16 cellular contexts compared by ENCODE assay signal in genomic region chr1:14334336-14335176, GRCh38.
DNase-seq lines count a peak whose midpoint lies in the region; ATAC-seq, FAIRE-seq and TF ChIP-seq lines count a peak whose summit lies in the region.
"Had no signal": no experiment of that assay in that cellular context is flagged by ENCODE, and none has a peak within 500 bp of the region (broad histone marks: within the 10 kb centered on the region; RNA-seq: fewer than 3 reads in every experiment).

No MANE protein-coding gene starts in this region.

- ATAC-seq in HepG2 (no peak; the same call in 2 of the 3 replicates), right lobe of liver (no peak), GM19467 (IDR thresholded peaks at IDR 0.05; ENCODE audit: unreplicated experiment) (no peak)
- no peak for ATAC-seq in activated naive CD8-positive, alpha-beta T cell treated with anti-CD3 and anti-CD28 coated beads, Interleukin-2, amount 10 ng/mL, durations not matched to agents 7 days and 5 days (ENCODE audit: low read depth)

- H3K4me3 ChIP-seq in HepG2 (replicated peaks in 1 of 3; ENCODE audit: insufficient read depth in 1 of 3, low read depth in 2 of 3, low read length in 3 of 3) (no peak overlapping the region), right lobe of liver (no peak overlapping the region), Loucy (ENCODE audit: low read length, poor library complexity, severe bottlenecking) (no peak overlapping the region)
- H3K4me3 ChIP-seq: dorsolateral prefrontal cortex, lower lobe of right lung, right atrium auricular region had no signal

- H3K79me2 ChIP-seq in HepG2 (ENCODE audit: insufficient read depth, low read length) (no peaks in the 10 kb centered on the region), Loucy (ENCODE audit: insufficient read depth, low read length) (no peaks in the 10 kb centered on the region)

- no peaks in the 10 kb centered on the region for H3K27me3 Mint-ChIP-seq in activated naive CD8-positive, alpha-beta T cell treated with anti-CD3 and anti-CD28 coated beads, Interleukin-2, amount 10 ng/mL, durations not matched to agents 7 days and 5 days

- H3K36me3 ChIP-seq in HepG2 (replicated peaks in 1 of 2; ENCODE audit: control insufficient read depth in 1 of 2, insufficient read depth in 2 of 2, low read length in 2 of 2) (no peaks in the 10 kb centered on the region), right lobe of liver (no peaks in the 10 kb centered on the region), Loucy (ENCODE audit: insufficient read depth, low read length) (no peaks in the 10 kb centered on the region)
- H3K36me3 ChIP-seq: lower lobe of right lung, right atrium auricular region had no signal

- no peaks in the 10 kb centered on the region for H3K4me1 ChIP-seq in HepG2 (ENCODE audit: insufficient read depth, low read length)
- H3K4me1 ChIP-seq in right lobe of liver: no peaks in the 10 kb centered on the region
- H3K4me1 ChIP-seq in Loucy (ENCODE audit: insufficient read depth, low read length, poor library complexity, severe bottlenecking): no peaks in the 10 kb centered on the region
- H3K4me1 ChIP-seq: lower lobe of right lung, right atrium auricular region had no signal

- peaks cover 2% of the 10 kb centered on the region for H3K9me3 Mint-ChIP-seq in activated naive CD8-positive, alpha-beta T cell treated with anti-CD3 and anti-CD28 coated beads, Interleukin-2, amount 10 ng/mL, durations not matched to agents 7 days and 5 days

- no peak for TF ChIP-seq CTCF in HepG2 (CRISPR knock-in tag; IDR thresholded peaks at IDR 0.05)
- TF ChIP-seq CTCF in right lobe of liver (IDR thresholded peaks at IDR 0.05): no peak
- no peak for TF ChIP-seq CTCF in Loucy (conservative IDR thresholded peaks at IDR 0.05; ENCODE audit: low read length)

- H2AFZ ChIP-seq in HepG2 (ENCODE audit: low read length): no peak overlapping the region
- H2AFZ ChIP-seq in Loucy (ENCODE audit: low read length): peak overlapping the region; percentile 74; the same call in 1 of the 2 replicates

- TF ChIP-seq EP300 in HepG2 (IDR thresholded peaks at IDR 0.05; ENCODE audit: low read depth in 2 of 2, low read length in 2 of 2) (no peak), HepG2 (CRISPR knock-in tag; IDR thresholded peaks at IDR 0.05; ENCODE audit: borderline replicate concordance) (no peak)

- TF ChIP-seq RAD21 in HepG2 (CRISPR knock-in tag; IDR thresholded peaks at IDR 0.05): no peak

- POLR2A ChIA-PET in HepG2 (lab: Yijun Ruan, JAX): no interaction called here
- POLR2A ChIA-PET in activated naive CD8-positive, alpha-beta T cell treated with anti-CD3 and anti-CD28 coated beads, Interleukin-2, amount 10 ng/mL, durations not matched to agents 7 days and 5 days (lab: Charles Lee): no interaction called here

- peaks cover 16% of the 10 kb centered on the region for H3K4me1 Mint-ChIP-seq in activated naive CD8-positive, alpha-beta T cell treated with anti-CD3 and anti-CD28 coated beads, Interleukin-2, amount 10 ng/mL, durations not matched to agents 7 days and 5 days
- H3K4me1 Mint-ChIP-seq: neural crest cell had no signal

- TF ChIP-seq POLR2A in HepG2 (IDR thresholded peaks at IDR 0.05; ENCODE audit: insufficient read depth in 1 of 2, low read depth in 2 of 2, low read length in 2 of 2) (no peak), right lobe of liver (IDR thresholded peaks at IDR 0.05) (no peak)

- H3K4me2 ChIP-seq in HepG2 (ENCODE audit: low read depth, low read length): no peak overlapping the region
- peak overlapping the region; percentile 35 for H3K4me2 ChIP-seq in Loucy (ENCODE audit: low read depth, low read length, poor library complexity, severe bottlenecking)
- H3K4me2 ChIP-seq: KMS-11 had no signal

- CTCF ChIA-PET in HepG2 (lab: Yijun Ruan, JAX; ENCODE audit: low intra/inter-chr PET ratio, low total read pairs): no interaction called here

- H3F3A ChIP-seq in Loucy (ENCODE audit: low read depth): no peaks in the 10 kb centered on the region

- in situ Hi-C loops in HepG2 (cut with HindIII; ENCODE audit: extremely low pct_ligation_motif_present, low pct_unique_long_range_greater_than_20kb): no loop called here

- H3K27ac ChIP-seq in HepG2 (ENCODE audit: extremely low read length, insufficient read depth, low read length): no peak overlapping the region
- no peak overlapping the region for H3K27ac ChIP-seq in right lobe of liver
- H3K27ac ChIP-seq: dorsolateral prefrontal cortex, KMS-11, lower lobe of right lung, right atrium auricular region had no signal

- H3K27me3 ChIP-seq in HepG2 (ENCODE audit: control insufficient read depth in 1 of 2, insufficient read depth in 2 of 2, low read length in 2 of 2) (no peaks in the 10 kb centered on the region; a peak in 1 of 5 replicates), right lobe of liver (no peaks in the 10 kb centered on the region), Loucy (ENCODE audit: insufficient read depth, low read length, poor library complexity, severe bottlenecking) (no peaks in the 10 kb centered on the region)
- H3K27me3 ChIP-seq: dorsolateral prefrontal cortex, right atrium auricular region had no signal

- BruUV-seq in HepG2 (replicated peaks; lab: Mats Ljungman, UMichigan): no TSS peak

- H4K20me1 ChIP-seq in HepG2 (ENCODE audit: insufficient read depth, low read length) (no peaks in the 10 kb centered on the region), Loucy (ENCODE audit: insufficient read depth, low read length, poor library complexity, severe bottlenecking) (no peaks in the 10 kb centered on the region)

- H3K27ac Mint-ChIP-seq in activated naive CD8-positive, alpha-beta T cell treated with anti-CD3 and anti-CD28 coated beads, Interleukin-2, amount 10 ng/mL, durations not matched to agents 7 days and 5 days: peak overlapping the region; percentile 57

- peaks cover 12% of the 10 kb centered on the region; the same call in 1 of the 2 replicates for H3K9me3 ChIP-seq in HepG2 (ENCODE audit: low read length)
- no peaks in the 10 kb centered on the region for H3K9me3 ChIP-seq in right lobe of liver
- no peaks in the 10 kb centered on the region; the same call in 1 of the 2 replicates for H3K9me3 ChIP-seq in Loucy (ENCODE audit: insufficient read depth, low read depth, low read length)
- H3K9me3 ChIP-seq: lower lobe of right lung had no signal

- H3K4me3 Mint-ChIP-seq in activated naive CD8-positive, alpha-beta T cell treated with anti-CD3 and anti-CD28 coated beads, Interleukin-2, amount 10 ng/mL, durations not matched to agents 7 days and 5 days: peak overlapping the region; percentile 1
- H3K4me3 Mint-ChIP-seq: neural crest cell had no signal

- intact Hi-C loops in HepG2 (cut with micrococcal nuclease; ENCODE audit: unreplicated experiment) (no loop called here), right lobe of liver (cut with DNase I) (no loop called here)

- H3K9ac ChIP-seq in HepG2 (ENCODE audit: insufficient read depth, low read depth, low read length) (no peak overlapping the region), Loucy (ENCODE audit: low read depth, low read length, poor library complexity, severe bottlenecking) (no peak overlapping the region)
- H3K9ac ChIP-seq: KMS-11 had no signal

- DNase-seq in HepG2 (ENCODE audit: low spot score): no peak
- DNase-seq in right lobe of liver: no peak
- no peak for DNase-seq in activated naive CD8-positive, alpha-beta T cell treated with anti-CD3 and anti-CD28 coated beads, Interleukin-2, amount 10 ng/mL, durations not matched to agents 7 days and 5 days
- DNase-seq in stimulated activated CD4-positive, alpha-beta T cell treated with anti-CD3 and anti-CD28 coated beads, Interleukin-4, amount 100 ng/mL, for 1 hour: peak; percentile 19
- DNase-seq in AG08395 (ENCODE audit: low spot score): no peak
- DNase-seq in hepatic stellate cell (ENCODE audit: low spot score): no peak
- DNase-seq: activated CD4-positive, CD25-positive, alpha-beta regulatory T cell treated with anti-CD3 and anti-CD28 coated beads, Interleukin-2, amount 50 U/mL, for 72 hours; C1 segment of cervical spinal cord; dorsolateral prefrontal cortex; lower lobe of right lung; stimulated activated naive CD4-positive, alpha-beta T cell had no signal

- 6% methylated on average over 7 of the region's 7 CpGs for WGBS in HepG2 (ENCODE audit: low lambda C conversion rate)
- 38% methylated on average over 7 of the region's 7 CpGs for WGBS in right lobe of liver (ENCODE audit: insufficient coverage, low coverage, low lambda C conversion rate, missing lambda C conversion rate)

- H3K36me3 Mint-ChIP-seq in activated naive CD8-positive, alpha-beta T cell treated with anti-CD3 and anti-CD28 coated beads, Interleukin-2, amount 10 ng/mL, durations not matched to agents 7 days and 5 days: peaks cover 5% of the 10 kb centered on the region

- no peak for FAIRE-seq in HepG2 (lab: Jason Lieb, UNC)

- no peaks in the 10 kb centered on the region for H3K9me2 ChIP-seq in Loucy (replicated peaks; ENCODE audit: low read depth, low read length)

TF ChIP-seq in HepG2, 621 proteins besides CTCF, POLR2A, EP300 and RAD21:
- TF ChIP-seq GABPA (IDR thresholded peaks at IDR 0.05; ENCODE audit: low read depth, low read length) (no peak), GABPA (CRISPR knock-in tag; IDR thresholded peaks at IDR 0.05; ENCODE audit: low read depth) (peak; percentile 52; the same call in 1 of the 2 replicates), ZNF7 (CRISPR knock-in tag; IDR thresholded peaks at IDR 0.05) (peak; percentile 52; the same call in 1 of the 2 replicates), NFATC3 (CRISPR knock-in tag; IDR thresholded peaks at IDR 0.05) (no peak), ZNF24 (IDR thresholded peaks at IDR 0.05) (no peak)
